In the genomic region with DNA sequence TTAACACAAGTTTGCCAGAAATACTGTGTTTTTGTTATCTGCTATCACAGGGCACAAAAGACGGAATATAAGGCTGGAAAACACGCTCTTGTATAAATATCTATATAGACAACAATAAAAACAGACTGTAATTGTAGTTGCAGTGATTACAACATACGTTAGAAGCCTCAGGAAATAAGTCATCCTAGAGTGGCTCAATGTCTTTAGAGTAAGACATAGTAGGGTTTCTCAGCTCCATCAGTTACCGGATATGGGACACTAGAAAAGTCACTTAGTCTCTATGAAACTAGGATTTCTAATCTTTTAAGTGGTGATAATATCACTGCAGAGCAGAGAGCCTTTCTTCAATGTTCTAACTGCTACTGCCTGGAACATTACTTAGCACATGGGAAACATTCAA, we compare ENCODE assay signal across 22 cellular contexts.
DNase-seq lines count a peak whose midpoint lies in the region; ATAC-seq, FAIRE-seq and TF ChIP-seq lines count a peak whose summit lies in the region.
"Had no signal": no experiment of that assay in that cellular context is flagged by ENCODE, and none has a peak within 500 bp of the region (broad histone marks: within the 10 kb centered on the region; RNA-seq: fewer than 3 reads in every experiment).

No MANE protein-coding gene starts in this region.

- H3K27ac ChIP-seq in neutrophil, result peak overlapping the region; percentile 68
- H3K27ac ChIP-seq: heart left ventricle, neural progenitor cell, tibial nerve had no signal

- H3K4me1 Mint-ChIP-seq in progenitor cell of endocrine pancreas (ENCODE audit: low read depth), result peaks cover 11% of the 10 kb centered on the region

- H3K36me3 Mint-ChIP-seq in progenitor cell of endocrine pancreas (ENCODE audit: insufficient read depth), result peaks cover 2% of the 10 kb centered on the region

- H3K9me3 ChIP-seq in neutrophil, result no peaks in the 10 kb centered on the region
- H3K9me3 ChIP-seq: heart left ventricle, tibial nerve had no signal

- no peaks in the 10 kb centered on the region for H3K9me3 Mint-ChIP-seq in progenitor cell of endocrine pancreas (ENCODE audit: low read depth)
- H3K9me3 Mint-ChIP-seq: activated naive CD4-positive, alpha-beta T cell treated with anti-CD3 and anti-CD28 coated beads, Interleukin-2, amount 50 U/mL, for 24 hours; activated T-cell treated with anti-CD3 and anti-CD28 coated beads, Interleukin-2, amount 50 U/mL, for 24 hours; H9; neural progenitor cell had no signal

- no peak overlapping the region for H3K27ac Mint-ChIP-seq in progenitor cell of endocrine pancreas
- H3K27ac Mint-ChIP-seq: activated naive CD4-positive, alpha-beta T cell treated with anti-CD3 and anti-CD28 coated beads, Interleukin-2, amount 50 U/mL, for 24 hours; activated T-cell treated with anti-CD3 and anti-CD28 coated beads, Interleukin-2, amount 50 U/mL, for 24 hours; dendritic cell treated with granulocyte-macrophage colony-stimulating factor and Interleukin-4, amounts not matched to agents 40 ng/mL and 50 ng/mL, for 4 days; H9; neural progenitor cell had no signal

- no peak for FAIRE-seq in bronchial epithelial cell (lab: Jason Lieb, UNC)
- FAIRE-seq: GM19239, keratinocyte had no signal

- TF ChIP-seq CTCF in bronchial epithelial cell (IDR thresholded peaks at IDR 0.05; ENCODE audit: insufficient read depth, low read length, severe bottlenecking), result no peak
- no peak for TF ChIP-seq CTCF in neutrophil (IDR thresholded peaks at IDR 0.05)
- TF ChIP-seq CTCF in progenitor cell of endocrine pancreas (IDR thresholded peaks at IDR 0.05; ENCODE audit: unreplicated experiment), result no peak

- no peak for ATAC-seq in HG02885 (IDR thresholded peaks at IDR 0.05; ENCODE audit: poor library complexity, unreplicated experiment)

- H3K27me3 ChIP-seq in bronchial epithelial cell (ENCODE audit: control insufficient read depth, insufficient read depth, low read length), result no peaks in the 10 kb centered on the region
- no peaks in the 10 kb centered on the region for H3K27me3 ChIP-seq in neutrophil
- H3K27me3 ChIP-seq: heart left ventricle, neural progenitor cell, tibial nerve had no signal

- H3K4me3 Mint-ChIP-seq in progenitor cell of endocrine pancreas (ENCODE audit: low read depth), result no peak overlapping the region
- H3K4me3 Mint-ChIP-seq: activated naive CD4-positive, alpha-beta T cell treated with anti-CD3 and anti-CD28 coated beads, Interleukin-2, amount 50 U/mL, for 24 hours; activated T-cell treated with anti-CD3 and anti-CD28 coated beads, Interleukin-2, amount 50 U/mL, for 24 hours; dendritic cell treated with granulocyte-macrophage colony-stimulating factor and Interleukin-4, amounts not matched to agents 40 ng/mL and 50 ng/mL, for 4 days; H9; neural progenitor cell had no signal

- no peak overlapping the region for H3K4me3 ChIP-seq in bronchial epithelial cell (ENCODE audit: low read depth, low read length)
- H3K4me3 ChIP-seq in neutrophil (ENCODE audit: low read depth in 1 of 2, low read length in 1 of 2), result peak overlapping the region in 1 of 2 experiments; percentile 22
- H3K4me3 ChIP-seq: heart left ventricle, neural progenitor cell, tibial nerve had no signal

- peaks cover 31 to 38% of the 10 kb centered on the region in 2 experiments for H3K4me1 ChIP-seq in neutrophil (ENCODE audit: control insufficient read depth in 1 of 2, insufficient read depth in 1 of 2, low read depth in 1 of 2, low read length in 1 of 2)
- H3K4me1 ChIP-seq: neural progenitor cell had no signal

- H3K36me3 ChIP-seq in bronchial epithelial cell (ENCODE audit: control insufficient read depth, insufficient read depth, low read length) (no peaks in the 10 kb centered on the region), neutrophil (no peaks in the 10 kb centered on the region)
- H3K36me3 ChIP-seq: heart left ventricle, neural progenitor cell had no signal

- no peaks in the 10 kb centered on the region for H3K27me3 Mint-ChIP-seq in progenitor cell of endocrine pancreas
- H3K27me3 Mint-ChIP-seq: activated naive CD4-positive, alpha-beta T cell treated with anti-CD3 and anti-CD28 coated beads, Interleukin-2, amount 50 U/mL, for 24 hours; activated T-cell treated with anti-CD3 and anti-CD28 coated beads, Interleukin-2, amount 50 U/mL, for 24 hours; dendritic cell treated with granulocyte-macrophage colony-stimulating factor and Interleukin-4, amounts not matched to agents 40 ng/mL and 50 ng/mL, for 4 days had no signal

- DNase-seq in ELR (ENCODE audit: low read depth) (peak; percentile 78), MV-4-11 (lab: John Stamatoyannopoulos, UW) (peak; percentile 75), bronchial epithelial cell (ENCODE audit: low read depth) (peak; percentile 57), progenitor cell of endocrine pancreas (ENCODE audit: low spot score, unreplicated experiment) (no peak), germinal center (ENCODE audit: low spot score) (no peak), NCI-H524 (lab: John Stamatoyannopoulos, UW) (no peak)
- DNase-seq: activated T-cell treated with anti-CD3 and anti-CD28 coated beads, Interleukin-2, amount 50 U/mL, for 24 hours; C1 segment of cervical spinal cord; DMS53; H9; heart left ventricle; NCI-H2029 treated with DMSO at 0.1 percent for 48 hours; NCI-H510A; stimulated activated naive CD4-positive, alpha-beta T cell had no signal

Comparison
In these comparisons a context has a peak if more than half of its experiments do, and no peak if none do; other contexts are left out.
1. DNase-seq: peak in ELR (single experiment), MV-4-11 (single experiment) and bronchial epithelial cell (single experiment); none in progenitor cell of endocrine pancreas (single experiment), germinal center (single experiment) and NCI-H524 (0 of 2).